Comparison of ENCODE assay signal across 1 cellular context in the genomic region with DNA sequence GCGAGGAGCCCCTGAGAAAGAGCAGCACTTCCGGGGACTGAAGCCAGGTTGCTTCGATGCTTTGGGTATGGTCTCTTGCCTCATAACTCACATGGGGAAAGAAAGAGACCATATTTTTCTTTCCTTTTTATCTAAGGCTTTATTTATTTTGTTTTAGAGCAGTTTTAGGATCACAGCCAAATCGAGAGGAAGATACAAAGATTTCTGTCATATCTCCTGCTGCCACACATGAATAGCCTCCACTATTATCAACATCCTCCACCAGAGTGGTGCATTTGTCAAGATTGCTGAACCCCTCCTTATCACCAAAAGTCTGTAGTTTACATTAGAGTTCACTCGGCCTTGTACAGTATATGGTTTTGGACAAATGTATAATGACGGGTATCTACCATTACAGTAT.
TF ChIP-seq lines count a peak whose summit lies in the region.

No MANE protein-coding gene starts in this region.

TF ChIP-seq in K562, 482 proteins besides CTCF, POLR2A, EP300 and RAD21 (continued from another document and continues in another):
- TF ChIP-seq, protein P1, sequence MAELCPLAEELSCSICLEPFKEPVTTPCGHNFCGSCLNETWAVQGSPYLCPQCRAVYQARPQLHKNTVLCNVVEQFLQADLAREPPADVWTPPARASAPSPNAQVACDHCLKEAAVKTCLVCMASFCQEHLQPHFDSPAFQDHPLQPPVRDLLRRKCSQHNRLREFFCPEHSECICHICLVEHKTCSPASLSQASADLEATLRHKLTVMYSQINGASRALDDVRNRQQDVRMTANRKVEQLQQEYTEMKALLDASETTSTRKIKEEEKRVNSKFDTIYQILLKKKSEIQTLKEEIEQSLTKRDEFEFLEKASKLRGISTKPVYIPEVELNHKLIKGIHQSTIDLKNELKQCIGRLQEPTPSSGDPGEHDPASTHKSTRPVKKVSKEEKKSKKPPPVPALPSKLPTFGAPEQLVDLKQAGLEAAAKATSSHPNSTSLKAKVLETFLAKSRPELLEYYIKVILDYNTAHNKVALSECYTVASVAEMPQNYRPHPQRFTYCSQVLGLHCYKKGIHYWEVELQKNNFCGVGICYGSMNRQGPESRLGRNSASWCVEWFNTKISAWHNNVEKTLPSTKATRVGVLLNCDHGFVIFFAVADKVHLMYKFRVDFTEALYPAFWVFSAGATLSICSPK (IDR thresholded peaks at IDR 0.05; ENCODE audit: borderline replicate concordance) = no peak
- TF ChIP-seq CBX2 (IDR thresholded peaks at IDR 0.05; ENCODE audit: insufficient read depth, low read length, poor library complexity, severe bottlenecking) (no peak), ZNF3 (CRISPR knock-in tag; IDR thresholded peaks at IDR 0.05) (no peak), ZNF224 (CRISPR knock-in tag; IDR thresholded peaks at IDR 0.05) (no peak), ZBTB1 (CRISPR knock-in tag; IDR thresholded peaks at IDR 0.05; ENCODE audit: borderline replicate concordance, low read depth) (no peak), CC2D1A (IDR thresholded peaks at IDR 0.05) (peak; percentile 66; the same call in 1 of the 2 replicates), ETV5 (CRISPR knock-in tag; IDR thresholded peaks at IDR 0.05; ENCODE audit: low read depth) (no peak), SIRT6 (IDR thresholded peaks at IDR 0.05; ENCODE audit: low read depth, low read length) (no peak), GTF2A2 (tag; IDR thresholded peaks at IDR 0.05) (no peak), CHCHD3 (CRISPR knock-in tag; IDR thresholded peaks at IDR 0.05) (no peak), MCM2 (IDR thresholded peaks at IDR 0.05; ENCODE audit: low read depth) (no peak), MTF1 (CRISPR knock-in tag; IDR thresholded peaks at IDR 0.05; ENCODE audit: borderline replicate concordance) (no peak), CBFB (CRISPR knock-in tag; IDR thresholded peaks at IDR 0.05) (no peak), KLF1 (tag; IDR thresholded peaks at IDR 0.05) (no peak), RFX1 (IDR thresholded peaks at IDR 0.05) (no peak), GABPB2 (CRISPR knock-in tag; conservative IDR thresholded peaks at IDR 0.05) (no peak), HLTF (IDR thresholded peaks at IDR 0.05) (no peak), ARHGAP35 (IDR thresholded peaks at IDR 0.05; ENCODE audit: partially characterized antibody) (no peak), RBM34 (IDR thresholded peaks at IDR 0.05; ENCODE audit: borderline replicate concordance, insufficient read depth, low read length) (no peak), TFAM (CRISPR knock-in tag; conservative IDR thresholded peaks at IDR 0.05) (no peak), ZNF589 (CRISPR knock-in tag; IDR thresholded peaks at IDR 0.05; ENCODE audit: low read depth) (no peak), ZNF347 (CRISPR knock-in tag; IDR thresholded peaks at IDR 0.05; ENCODE audit: low read depth) (no peak), CEBPG (CRISPR knock-in tag; IDR thresholded peaks at IDR 0.05) (no peak), CEBPG (tag; conservative IDR thresholded peaks at IDR 0.05 in 1 of 2, IDR thresholded peaks at IDR 0.05 in 1 of 2) (no peak), WHSC1 (IDR thresholded peaks at IDR 0.05; ENCODE audit: low read length) (no peak), MTA3 (IDR thresholded peaks at IDR 0.05; ENCODE audit: borderline replicate concordance) (no peak), TRIM24 (IDR thresholded peaks at IDR 0.05) (peak; percentile 43 to 66; a peak in 2 of 4 replicates), SMAD1 (IDR thresholded peaks at IDR 0.05; ENCODE audit: low read depth, low read length, partially characterized antibody) (no peak), SREBF1 (IDR thresholded peaks at IDR 0.05; ENCODE audit: borderline replicate concordance, low read depth, low read length) (no peak), ZNF146 (CRISPR knock-in tag; IDR thresholded peaks at IDR 0.05; ENCODE audit: unreplicated experiment) (no peak), CHD2 (IDR thresholded peaks at IDR 0.05; ENCODE audit: low read depth, low read length) (no peak), ZEB2 (IDR thresholded peaks at IDR 0.05) (no peak), GABPA (tag; conservative IDR thresholded peaks at IDR 0.05; ENCODE audit: low read depth) (no peak)
- TF ChIP-seq, protein P2, sequence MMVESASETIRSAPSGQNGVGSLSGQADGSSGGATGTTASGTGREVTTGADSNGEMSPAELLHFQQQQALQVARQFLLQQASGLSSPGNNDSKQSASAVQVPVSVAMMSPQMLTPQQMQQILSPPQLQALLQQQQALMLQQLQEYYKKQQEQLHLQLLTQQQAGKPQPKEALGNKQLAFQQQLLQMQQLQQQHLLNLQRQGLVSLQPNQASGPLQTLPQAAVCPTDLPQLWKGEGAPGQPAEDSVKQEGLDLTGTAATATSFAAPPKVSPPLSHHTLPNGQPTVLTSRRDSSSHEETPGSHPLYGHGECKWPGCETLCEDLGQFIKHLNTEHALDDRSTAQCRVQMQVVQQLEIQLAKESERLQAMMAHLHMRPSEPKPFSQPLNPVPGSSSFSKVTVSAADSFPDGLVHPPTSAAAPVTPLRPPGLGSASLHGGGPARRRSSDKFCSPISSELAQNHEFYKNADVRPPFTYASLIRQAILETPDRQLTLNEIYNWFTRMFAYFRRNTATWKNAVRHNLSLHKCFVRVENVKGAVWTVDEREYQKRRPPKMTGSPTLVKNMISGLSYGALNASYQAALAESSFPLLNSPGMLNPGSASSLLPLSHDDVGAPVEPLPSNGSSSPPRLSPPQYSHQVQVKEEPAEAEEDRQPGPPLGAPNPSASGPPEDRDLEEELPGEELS (CRISPR knock-in tag; IDR thresholded peaks at IDR 0.05; ENCODE audit: borderline replicate concordance) = no peak
- TF ChIP-seq, protein P3, sequence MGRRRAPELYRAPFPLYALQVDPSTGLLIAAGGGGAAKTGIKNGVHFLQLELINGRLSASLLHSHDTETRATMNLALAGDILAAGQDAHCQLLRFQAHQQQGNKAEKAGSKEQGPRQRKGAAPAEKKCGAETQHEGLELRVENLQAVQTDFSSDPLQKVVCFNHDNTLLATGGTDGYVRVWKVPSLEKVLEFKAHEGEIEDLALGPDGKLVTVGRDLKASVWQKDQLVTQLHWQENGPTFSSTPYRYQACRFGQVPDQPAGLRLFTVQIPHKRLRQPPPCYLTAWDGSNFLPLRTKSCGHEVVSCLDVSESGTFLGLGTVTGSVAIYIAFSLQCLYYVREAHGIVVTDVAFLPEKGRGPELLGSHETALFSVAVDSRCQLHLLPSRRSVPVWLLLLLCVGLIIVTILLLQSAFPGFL (CRISPR knock-in tag; IDR thresholded peaks at IDR 0.05) = no peak
- TF ChIP-seq, protein P4, sequence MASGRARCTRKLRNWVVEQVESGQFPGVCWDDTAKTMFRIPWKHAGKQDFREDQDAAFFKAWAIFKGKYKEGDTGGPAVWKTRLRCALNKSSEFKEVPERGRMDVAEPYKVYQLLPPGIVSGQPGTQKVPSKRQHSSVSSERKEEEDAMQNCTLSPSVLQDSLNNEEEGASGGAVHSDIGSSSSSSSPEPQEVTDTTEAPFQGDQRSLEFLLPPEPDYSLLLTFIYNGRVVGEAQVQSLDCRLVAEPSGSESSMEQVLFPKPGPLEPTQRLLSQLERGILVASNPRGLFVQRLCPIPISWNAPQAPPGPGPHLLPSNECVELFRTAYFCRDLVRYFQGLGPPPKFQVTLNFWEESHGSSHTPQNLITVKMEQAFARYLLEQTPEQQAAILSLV (tag; IDR thresholded peaks at IDR 0.05) = no peak
- TF ChIP-seq, protein P5, sequence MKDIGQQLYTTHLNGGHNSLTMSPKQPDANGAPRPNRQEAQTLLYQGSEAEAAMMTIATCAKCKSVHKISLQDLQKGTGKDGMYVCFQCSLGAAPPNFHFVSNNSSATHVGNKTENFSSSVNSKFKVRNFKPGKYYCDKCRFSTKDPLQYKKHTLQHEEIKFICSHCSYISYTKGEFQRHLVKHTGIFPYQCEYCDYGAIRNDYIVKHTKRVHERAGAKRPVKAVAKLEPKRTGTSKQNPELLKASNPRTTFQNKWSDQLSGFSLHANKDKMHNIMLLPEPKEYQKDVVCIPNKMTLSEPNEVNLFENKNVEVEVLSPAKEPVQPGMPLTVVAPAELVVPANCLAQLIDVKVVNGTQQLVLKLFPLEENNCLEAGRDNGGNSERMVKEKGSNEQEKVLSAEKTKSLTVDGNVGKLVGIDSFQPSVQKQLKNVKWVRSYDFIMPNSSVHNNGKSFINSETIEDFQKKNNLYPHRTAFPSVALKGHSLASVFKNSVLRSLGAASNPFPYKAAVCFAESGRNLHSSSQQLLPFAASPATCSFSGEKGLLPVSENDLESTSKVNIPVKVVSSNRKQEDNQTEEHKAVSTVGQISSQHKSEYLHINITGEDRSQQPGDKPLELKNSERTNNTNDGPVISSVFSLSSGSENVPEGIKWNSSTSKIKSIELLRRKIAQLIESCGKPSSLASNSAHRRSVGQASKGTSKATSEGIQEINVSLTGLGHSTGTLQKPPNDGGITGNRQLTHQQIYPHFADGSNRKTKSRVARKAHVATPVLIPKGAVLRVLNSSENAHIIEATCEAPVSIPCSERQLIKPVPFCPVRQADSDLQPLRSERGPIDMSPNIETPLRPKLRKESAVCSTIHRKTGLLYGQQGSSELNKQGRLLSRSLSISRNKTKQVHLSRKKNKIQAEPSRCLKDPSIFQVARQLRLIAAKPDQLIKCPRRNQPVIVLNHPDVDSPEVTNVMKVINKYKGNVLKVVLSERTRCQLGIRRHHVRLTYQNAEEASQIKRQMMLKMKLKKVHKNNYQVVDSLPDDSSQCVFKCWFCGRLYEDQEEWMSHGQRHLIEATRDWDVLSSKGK (CRISPR knock-in tag; IDR thresholded peaks at IDR 0.05) = no peak
- TF ChIP-seq, protein P6, sequence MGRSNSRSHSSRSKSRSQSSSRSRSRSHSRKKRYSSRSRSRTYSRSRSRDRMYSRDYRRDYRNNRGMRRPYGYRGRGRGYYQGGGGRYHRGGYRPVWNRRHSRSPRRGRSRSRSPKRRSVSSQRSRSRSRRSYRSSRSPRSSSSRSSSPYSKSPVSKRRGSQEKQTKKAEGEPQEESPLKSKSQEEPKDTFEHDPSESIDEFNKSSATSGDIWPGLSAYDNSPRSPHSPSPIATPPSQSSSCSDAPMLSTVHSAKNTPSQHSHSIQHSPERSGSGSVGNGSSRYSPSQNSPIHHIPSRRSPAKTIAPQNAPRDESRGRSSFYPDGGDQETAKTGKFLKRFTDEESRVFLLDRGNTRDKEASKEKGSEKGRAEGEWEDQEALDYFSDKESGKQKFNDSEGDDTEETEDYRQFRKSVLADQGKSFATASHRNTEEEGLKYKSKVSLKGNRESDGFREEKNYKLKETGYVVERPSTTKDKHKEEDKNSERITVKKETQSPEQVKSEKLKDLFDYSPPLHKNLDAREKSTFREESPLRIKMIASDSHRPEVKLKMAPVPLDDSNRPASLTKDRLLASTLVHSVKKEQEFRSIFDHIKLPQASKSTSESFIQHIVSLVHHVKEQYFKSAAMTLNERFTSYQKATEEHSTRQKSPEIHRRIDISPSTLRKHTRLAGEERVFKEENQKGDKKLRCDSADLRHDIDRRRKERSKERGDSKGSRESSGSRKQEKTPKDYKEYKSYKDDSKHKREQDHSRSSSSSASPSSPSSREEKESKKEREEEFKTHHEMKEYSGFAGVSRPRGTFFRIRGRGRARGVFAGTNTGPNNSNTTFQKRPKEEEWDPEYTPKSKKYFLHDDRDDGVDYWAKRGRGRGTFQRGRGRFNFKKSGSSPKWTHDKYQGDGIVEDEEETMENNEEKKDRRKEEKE (IDR thresholded peaks at IDR 0.05; ENCODE audit: borderline replicate concordance in 1 of 2, control insufficient read depth in 1 of 2, low read depth in 2 of 2, low read length in 1 of 2) = no peak
- TF ChIP-seq, protein P7, sequence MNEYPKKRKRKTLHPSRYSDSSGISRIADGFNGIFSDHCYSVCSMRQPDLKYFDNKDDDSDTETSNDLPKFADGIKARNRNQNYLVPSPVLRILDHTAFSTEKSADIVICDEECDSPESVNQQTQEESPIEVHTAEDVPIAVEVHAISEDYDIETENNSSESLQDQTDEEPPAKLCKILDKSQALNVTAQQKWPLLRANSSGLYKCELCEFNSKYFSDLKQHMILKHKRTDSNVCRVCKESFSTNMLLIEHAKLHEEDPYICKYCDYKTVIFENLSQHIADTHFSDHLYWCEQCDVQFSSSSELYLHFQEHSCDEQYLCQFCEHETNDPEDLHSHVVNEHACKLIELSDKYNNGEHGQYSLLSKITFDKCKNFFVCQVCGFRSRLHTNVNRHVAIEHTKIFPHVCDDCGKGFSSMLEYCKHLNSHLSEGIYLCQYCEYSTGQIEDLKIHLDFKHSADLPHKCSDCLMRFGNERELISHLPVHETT (CRISPR knock-in tag; conservative IDR thresholded peaks at IDR 0.05 in 1 of 2, IDR thresholded peaks at IDR 0.05 in 1 of 2) = 0 out of 4 replicates have a peak, but pooled peaks of 1 of the 2 experiments have one; percentile 27
- TF ChIP-seq, protein P8, sequence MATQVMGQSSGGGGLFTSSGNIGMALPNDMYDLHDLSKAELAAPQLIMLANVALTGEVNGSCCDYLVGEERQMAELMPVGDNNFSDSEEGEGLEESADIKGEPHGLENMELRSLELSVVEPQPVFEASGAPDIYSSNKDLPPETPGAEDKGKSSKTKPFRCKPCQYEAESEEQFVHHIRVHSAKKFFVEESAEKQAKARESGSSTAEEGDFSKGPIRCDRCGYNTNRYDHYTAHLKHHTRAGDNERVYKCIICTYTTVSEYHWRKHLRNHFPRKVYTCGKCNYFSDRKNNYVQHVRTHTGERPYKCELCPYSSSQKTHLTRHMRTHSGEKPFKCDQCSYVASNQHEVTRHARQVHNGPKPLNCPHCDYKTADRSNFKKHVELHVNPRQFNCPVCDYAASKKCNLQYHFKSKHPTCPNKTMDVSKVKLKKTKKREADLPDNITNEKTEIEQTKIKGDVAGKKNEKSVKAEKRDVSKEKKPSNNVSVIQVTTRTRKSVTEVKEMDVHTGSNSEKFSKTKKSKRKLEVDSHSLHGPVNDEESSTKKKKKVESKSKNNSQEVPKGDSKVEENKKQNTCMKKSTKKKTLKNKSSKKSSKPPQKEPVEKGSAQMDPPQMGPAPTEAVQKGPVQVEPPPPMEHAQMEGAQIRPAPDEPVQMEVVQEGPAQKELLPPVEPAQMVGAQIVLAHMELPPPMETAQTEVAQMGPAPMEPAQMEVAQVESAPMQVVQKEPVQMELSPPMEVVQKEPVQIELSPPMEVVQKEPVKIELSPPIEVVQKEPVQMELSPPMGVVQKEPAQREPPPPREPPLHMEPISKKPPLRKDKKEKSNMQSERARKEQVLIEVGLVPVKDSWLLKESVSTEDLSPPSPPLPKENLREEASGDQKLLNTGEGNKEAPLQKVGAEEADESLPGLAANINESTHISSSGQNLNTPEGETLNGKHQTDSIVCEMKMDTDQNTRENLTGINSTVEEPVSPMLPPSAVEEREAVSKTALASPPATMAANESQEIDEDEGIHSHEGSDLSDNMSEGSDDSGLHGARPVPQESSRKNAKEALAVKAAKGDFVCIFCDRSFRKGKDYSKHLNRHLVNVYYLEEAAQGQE (CRISPR knock-in tag; IDR thresholded peaks at IDR 0.05; ENCODE audit: low read depth) = no peak
- TF ChIP-seq, protein P9, sequence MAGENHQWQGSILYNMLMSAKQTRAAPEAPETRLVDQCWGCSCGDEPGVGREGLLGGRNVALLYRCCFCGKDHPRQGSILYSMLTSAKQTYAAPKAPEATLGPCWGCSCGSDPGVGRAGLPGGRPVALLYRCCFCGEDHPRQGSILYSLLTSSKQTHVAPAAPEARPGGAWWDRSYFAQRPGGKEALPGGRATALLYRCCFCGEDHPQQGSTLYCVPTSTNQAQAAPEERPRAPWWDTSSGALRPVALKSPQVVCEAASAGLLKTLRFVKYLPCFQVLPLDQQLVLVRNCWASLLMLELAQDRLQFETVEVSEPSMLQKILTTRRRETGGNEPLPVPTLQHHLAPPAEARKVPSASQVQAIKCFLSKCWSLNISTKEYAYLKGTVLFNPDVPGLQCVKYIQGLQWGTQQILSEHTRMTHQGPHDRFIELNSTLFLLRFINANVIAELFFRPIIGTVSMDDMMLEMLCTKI (IDR thresholded peaks at IDR 0.05; ENCODE audit: partially characterized antibody) = no peak
